In genomic region chr22:22717723-22718122, GRCh38 we compare ENCODE assay signal across 22 cellular contexts.
DNase-seq lines count a peak whose midpoint lies in the region; ATAC-seq lines count a peak whose summit lies in the region.
"Had no signal": no experiment of that assay in that cellular context is flagged by ENCODE, and none has a peak within 500 bp of the region (broad histone marks: within the 10 kb centered on the region; RNA-seq: fewer than 3 reads in every experiment).

No MANE protein-coding gene starts in this region.

- no peak overlapping the region for H3K27ac ChIP-seq in BLaER1
- H3K27ac ChIP-seq in Karpas-422 (ENCODE audit: low read length), result no peak overlapping the region
- H3K27ac ChIP-seq: C4-2B, RWPE1 had no signal

- DNase-seq in Karpas-422 (no peak), T-helper 17 cell (no peak), occipital lobe (lab: John Stamatoyannopoulos, UW) (no peak), glomerular visceral epithelial cell (ENCODE audit: extremely low spot score) (no peak)
- DNase-seq in natural killer cell treated with Interleukin-12 subunit alpha and Interleukin-12 subunit beta and Interleukin-15 and Interleukin-18, amount 100 ng/mL, for 72 hours (ENCODE audit: low spot score), result no peak
- DNase-seq in activated CD4-positive, alpha-beta T cell treated with anti-CD3 and anti-CD28 coated beads, Interleukin-2, amount 10 ng/mL, durations not matched to agents 7 days and 5 days, result no peak
- DNase-seq: Caco-2; CD8-positive, alpha-beta T cell; GF-D8; NCI-H1092; NCI-H1417 treated with DMSO at 0.1 percent for 48 hours; NCI-H1694 treated with DMSO at 0.1 percent for 48 hours; NCI-H2081; NCI-H2227 treated with DMSO at 0.1 percent for 48 hours; NCI-H526 treated with DMSO at 0.1 percent for 48 hours; SHP77 treated with DMSO at 0.1 percent for 48 hours; SW 1271 had no signal

- H3K27me3 ChIP-seq in BLaER1 (no peaks in the 10 kb centered on the region), Karpas-422 (ENCODE audit: low read length) (no peaks in the 10 kb centered on the region)

- CTCF ChIA-PET in activated CD4-positive, alpha-beta T cell treated with anti-CD3 and anti-CD28 coated beads, Interleukin-2, amount 10 ng/mL, durations not matched to agents 7 days and 5 days (lab: Charles Lee), result no interaction called here

- H3K9ac ChIP-seq in BLaER1 (no peak overlapping the region), Karpas-422 (ENCODE audit: low read length) (no peak overlapping the region)

- H3K9me3 ChIP-seq in BLaER1 (no peaks in the 10 kb centered on the region), Karpas-422 (ENCODE audit: low read length) (no peaks in the 10 kb centered on the region), T-helper 17 cell (ENCODE audit: control insufficient read depth, low read length, poor library complexity, severe bottlenecking) (no peaks in the 10 kb centered on the region)
- H3K9me3 ChIP-seq: Caco-2 had no signal

- ATAC-seq in T-helper 17 cell, result no peak
- no peak for ATAC-seq in natural killer cell treated with Interleukin-12 subunit alpha and Interleukin-12 subunit beta and Interleukin-15 and Interleukin-18, amount 100 ng/mL, for 72 hours
- no peak for ATAC-seq in activated CD4-positive, CD25-positive, alpha-beta regulatory T cell treated with anti-CD3 and anti-CD28 coated beads, Interleukin-2, amount 50 U/mL, for 24 hours
- ATAC-seq: CD8-positive, alpha-beta T cell; Panc1 had no signal

- no peaks in the 10 kb centered on the region for H3K9me2 ChIP-seq in Karpas-422 (replicated peaks; ENCODE audit: insufficient read depth, low read length)

- H3K4me1 ChIP-seq in BLaER1, result peaks cover 67% of the 10 kb centered on the region
- peaks cover 67% of the 10 kb centered on the region for H3K4me1 ChIP-seq in Karpas-422 (ENCODE audit: low read length)
- H3K4me1 ChIP-seq: Caco-2 had no signal

- H3K4me1 Mint-ChIP-seq in T-helper 17 cell, result peaks cover 5% of the 10 kb centered on the region
- peaks cover 47 to 49% of the 10 kb centered on the region in 2 donors for H3K4me1 Mint-ChIP-seq in natural killer cell treated with Interleukin-12 subunit alpha and Interleukin-12 subunit beta and Interleukin-15 and Interleukin-18, amount 100 ng/mL, for 72 hours (ENCODE audit: low read depth in 2 of 2)
- peaks cover 23% of the 10 kb centered on the region for H3K4me1 Mint-ChIP-seq in activated CD4-positive, alpha-beta T cell treated with anti-CD3 and anti-CD28 coated beads, Interleukin-2, amount 10 ng/mL, durations not matched to agents 7 days and 5 days

- no peaks in the 10 kb centered on the region for H3K36me3 ChIP-seq in BLaER1
- no peaks in the 10 kb centered on the region for H3K36me3 ChIP-seq in Karpas-422 (ENCODE audit: insufficient read depth, low read length)

- POLR2A ChIA-PET in activated CD4-positive, alpha-beta T cell treated with anti-CD3 and anti-CD28 coated beads, Interleukin-2, amount 10 ng/mL, durations not matched to agents 7 days and 5 days (lab: Charles Lee), result no interaction called here

- no peaks in the 10 kb centered on the region for H3K36me3 Mint-ChIP-seq in T-helper 17 cell (ENCODE audit: low read depth)
- H3K36me3 Mint-ChIP-seq in natural killer cell treated with Interleukin-12 subunit alpha and Interleukin-12 subunit beta and Interleukin-15 and Interleukin-18, amount 100 ng/mL, for 72 hours, result no peaks in the 10 kb centered on the region
- no peaks in the 10 kb centered on the region for H3K36me3 Mint-ChIP-seq in activated CD4-positive, alpha-beta T cell treated with anti-CD3 and anti-CD28 coated beads, Interleukin-2, amount 10 ng/mL, durations not matched to agents 7 days and 5 days (ENCODE audit: low read depth)
- H3K36me3 Mint-ChIP-seq: CD8-positive, alpha-beta T cell had no signal

- H3K4me3 ChIP-seq in BLaER1 (no peak overlapping the region), Karpas-422 (ENCODE audit: low read length) (no peak overlapping the region)

- H4K20me1 ChIP-seq in BLaER1 (no peaks in the 10 kb centered on the region), Karpas-422 (ENCODE audit: insufficient read depth, low read depth, low read length) (no peaks in the 10 kb centered on the region)

- H3K4me3 Mint-ChIP-seq in T-helper 17 cell, result no peak overlapping the region
- H3K4me3 Mint-ChIP-seq in natural killer cell treated with Interleukin-12 subunit alpha and Interleukin-12 subunit beta and Interleukin-15 and Interleukin-18, amount 100 ng/mL, for 72 hours, result no peak overlapping the region
- no peak overlapping the region for H3K4me3 Mint-ChIP-seq in activated CD4-positive, alpha-beta T cell treated with anti-CD3 and anti-CD28 coated beads, Interleukin-2, amount 10 ng/mL, durations not matched to agents 7 days and 5 days
- H3K4me3 Mint-ChIP-seq: CD8-positive, alpha-beta T cell had no signal

- H3K4me2 ChIP-seq in BLaER1 (peak overlapping the region; percentile 49), Karpas-422 (ENCODE audit: low read depth, low read length, poor library complexity, severe bottlenecking) (peak overlapping the region; percentile 11)

- H3K27ac Mint-ChIP-seq in T-helper 17 cell, result peak overlapping the region; percentile 8
- peak overlapping the region; percentile 46 to 69 for H3K27ac Mint-ChIP-seq in natural killer cell treated with Interleukin-12 subunit alpha and Interleukin-12 subunit beta and Interleukin-15 and Interleukin-18, amount 100 ng/mL, for 72 hours
- no peak overlapping the region for H3K27ac Mint-ChIP-seq in activated CD4-positive, alpha-beta T cell treated with anti-CD3 and anti-CD28 coated beads, Interleukin-2, amount 10 ng/mL, durations not matched to agents 7 days and 5 days
- H3K27ac Mint-ChIP-seq: CD8-positive, alpha-beta T cell had no signal

- no peaks in the 10 kb centered on the region for H3K79me2 ChIP-seq in Karpas-422 (ENCODE audit: low read length)

- peaks cover 15% of the 10 kb centered on the region for H3K27me3 Mint-ChIP-seq in T-helper 17 cell
- H3K27me3 Mint-ChIP-seq in natural killer cell treated with Interleukin-12 subunit alpha and Interleukin-12 subunit beta and Interleukin-15 and Interleukin-18, amount 100 ng/mL, for 72 hours, result no peaks in the 10 kb centered on the region
- H3K27me3 Mint-ChIP-seq in activated CD4-positive, alpha-beta T cell treated with anti-CD3 and anti-CD28 coated beads, Interleukin-2, amount 10 ng/mL, durations not matched to agents 7 days and 5 days, result peaks cover 2% of the 10 kb centered on the region

- no peak overlapping the region for H2AFZ ChIP-seq in Karpas-422 (ENCODE audit: low read length)

- no peaks in the 10 kb centered on the region for H3K9me3 Mint-ChIP-seq in natural killer cell treated with Interleukin-12 subunit alpha and Interleukin-12 subunit beta and Interleukin-15 and Interleukin-18, amount 100 ng/mL, for 72 hours
- H3K9me3 Mint-ChIP-seq in activated CD4-positive, alpha-beta T cell treated with anti-CD3 and anti-CD28 coated beads, Interleukin-2, amount 10 ng/mL, durations not matched to agents 7 days and 5 days, result no peaks in the 10 kb centered on the region
- H3K9me3 Mint-ChIP-seq: CD8-positive, alpha-beta T cell had no signal
